14 cellular contexts compared by ENCODE assay signal in the genomic region with DNA sequence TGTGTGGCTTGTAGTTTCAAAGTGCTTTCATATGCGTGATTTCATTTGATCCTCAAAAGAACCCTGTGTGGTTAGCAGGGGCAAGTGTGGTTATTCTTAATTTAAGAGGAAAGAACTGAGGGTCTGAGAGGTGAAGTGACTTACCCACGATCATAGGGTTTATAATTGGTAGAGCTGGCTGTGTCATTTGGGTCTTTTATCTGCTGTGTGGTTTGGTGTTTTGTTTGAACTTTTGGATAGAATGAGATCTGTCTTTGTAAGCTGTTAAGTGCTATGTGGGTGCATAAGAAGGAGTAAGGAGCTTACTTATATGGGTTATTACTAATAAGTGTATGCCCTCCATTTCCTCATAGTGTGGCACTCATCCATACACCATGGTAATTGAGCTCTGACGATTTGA.
A peak's percentile ranks its signal among the peaks of the same experiment; 100 is the strongest.
DNase-seq lines count a peak whose midpoint lies in the region; FAIRE-seq and TF ChIP-seq lines count a peak whose summit lies in the region.
"Had no signal": no experiment of that assay in that cellular context is flagged by ENCODE, and none has a peak within 500 bp of the region (broad histone marks: within the 10 kb centered on the region; RNA-seq: fewer than 3 reads in every experiment).

No MANE protein-coding gene starts in this region.

- intact Hi-C loops in esophagus muscularis mucosa (cut with DNase I): no loop called here

- H3K4me1 ChIP-seq in BLaER1 treated with 17β-estradiol and CSF1 and Interleukin-3, amounts not matched to agents 10 nM and 100 nM: peaks cover 0 to 65% (median 34%) of the 10 kb centered on the region in 10 experiments; a peak in 17 of 20 replicates
- H3K4me1 ChIP-seq in esophagus muscularis mucosa: peaks cover 77 to 100% (median 87%) of the 10 kb centered on the region in 4 donors
- peaks cover 37% of the 10 kb centered on the region for H3K4me1 ChIP-seq in rectal smooth muscle tissue (ENCODE audit: control insufficient read depth, insufficient read depth, low read length)

- H3K27ac Mint-ChIP-seq in HFFc6: peak overlapping the region; percentile 96
- no peak overlapping the region for H3K27ac Mint-ChIP-seq in activated naive CD8-positive, alpha-beta T cell treated with anti-CD3 and anti-CD28 coated beads for 36 hours
- H3K27ac Mint-ChIP-seq: CD4-positive, CD25-positive, alpha-beta regulatory T cell; IgD-negative memory B cell had no signal

- H3K36me3 Mint-ChIP-seq in HFFc6 (ENCODE audit: low read depth): peaks cover 5% of the 10 kb centered on the region; the same call in 1 of the 2 replicates
- H3K36me3 Mint-ChIP-seq in activated naive CD8-positive, alpha-beta T cell treated with anti-CD3 and anti-CD28 coated beads for 36 hours: no peaks in the 10 kb centered on the region
- H3K36me3 Mint-ChIP-seq: CD4-positive, CD25-positive, alpha-beta regulatory T cell had no signal

- no peak for FAIRE-seq in RCC 7860 (lab: Jason Lieb, UNC)

- no peaks in the 10 kb centered on the region for H4K20me1 ChIP-seq in BLaER1 treated with 17β-estradiol and CSF1 and Interleukin-3, amounts not matched to agents 10 nM and 100 nM

- H3K36me3 ChIP-seq in BLaER1 treated with 17β-estradiol and CSF1 and Interleukin-3, amounts not matched to agents 10 nM and 100 nM: no peaks in the 10 kb centered on the region
- H3K36me3 ChIP-seq in esophagus muscularis mucosa (no peaks in the 10 kb centered on the region), rectal smooth muscle tissue (ENCODE audit: control insufficient read depth, insufficient read depth, low read length) (no peaks in the 10 kb centered on the region)

- H3K27me3 Mint-ChIP-seq in HFFc6 (ENCODE audit: insufficient read depth): peaks cover 3% of the 10 kb centered on the region
- no peaks in the 10 kb centered on the region for H3K27me3 Mint-ChIP-seq in activated naive CD8-positive, alpha-beta T cell treated with anti-CD3 and anti-CD28 coated beads for 36 hours
- H3K27me3 Mint-ChIP-seq: CD4-positive, CD25-positive, alpha-beta regulatory T cell had no signal

- TF ChIP-seq CTCF in HFFc6 (IDR thresholded peaks at IDR 0.05) (no peak), esophagus muscularis mucosa (IDR thresholded peaks at IDR 0.05) (no peak)

- peak overlapping the region in 7 of 11 experiments; percentile 15 to 59 (median 51); a peak in 8 of 22 replicates for H3K4me2 ChIP-seq in BLaER1 treated with 17β-estradiol and CSF1 and Interleukin-3, amounts not matched to agents 10 nM and 100 nM

- no peak overlapping the region for H3K9ac ChIP-seq in BLaER1 treated with 17β-estradiol and CSF1 and Interleukin-3, amounts not matched to agents 10 nM and 100 nM
- H3K9ac ChIP-seq in rectal smooth muscle tissue (ENCODE audit: low read length): no peak overlapping the region

- no peak overlapping the region for H3K4me3 ChIP-seq in BLaER1 treated with 17β-estradiol and CSF1 and Interleukin-3, amounts not matched to agents 10 nM and 100 nM
- no peak overlapping the region for H3K4me3 ChIP-seq in esophagus muscularis mucosa
- H3K4me3 ChIP-seq in rectal smooth muscle tissue (ENCODE audit: low read length): no peak overlapping the region

- no peak overlapping the region for H3K27ac ChIP-seq in BLaER1 treated with 17β-estradiol and CSF1 and Interleukin-3, amounts not matched to agents 10 nM and 100 nM
- H3K27ac ChIP-seq in esophagus muscularis mucosa (replicated peaks in 1 of 4) (peak overlapping the region; percentile 76 to 86 (median 84)), rectal smooth muscle tissue (ENCODE audit: low read depth, low read length) (peak overlapping the region; percentile 87)

- TF ChIP-seq POLR2A in esophagus muscularis mucosa (IDR thresholded peaks at IDR 0.05; ENCODE audit: low read depth): no peak

- DNase-seq in HFFc6: no peak
- no peak for DNase-seq in esophagus muscularis mucosa (ENCODE audit: extremely low spot score)
- no peak for DNase-seq in putamen (ENCODE audit: low spot score)
- DNase-seq in activated naive CD8-positive, alpha-beta T cell treated with anti-CD3 and anti-CD28 coated beads for 36 hours: no peak
- no peak for DNase-seq in RCC 7860 (ENCODE audit: low spot score)
- DNase-seq: AML-193; CD4-positive, CD25-positive, alpha-beta regulatory T cell; H9; NCI-H1105; NCI-H1694; NCI-H524 had no signal

- H3K4me1 Mint-ChIP-seq in HFFc6 (ENCODE audit: low read depth): peaks cover 58% of the 10 kb centered on the region
- H3K4me1 Mint-ChIP-seq in activated naive CD8-positive, alpha-beta T cell treated with anti-CD3 and anti-CD28 coated beads for 36 hours: no peaks in the 10 kb centered on the region
- H3K4me1 Mint-ChIP-seq: CD4-positive, CD25-positive, alpha-beta regulatory T cell had no signal

- H3K4me3 Mint-ChIP-seq in HFFc6: no peak overlapping the region
- no peak overlapping the region for H3K4me3 Mint-ChIP-seq in activated naive CD8-positive, alpha-beta T cell treated with anti-CD3 and anti-CD28 coated beads for 36 hours
- H3K4me3 Mint-ChIP-seq: CD4-positive, CD25-positive, alpha-beta regulatory T cell; H9; IgD-negative memory B cell had no signal

- TF ChIP-seq EP300 in esophagus muscularis mucosa (IDR thresholded peaks at IDR 0.05): no peak

- no peaks in the 10 kb centered on the region for H3K9me3 Mint-ChIP-seq in HFFc6
- no peaks in the 10 kb centered on the region for H3K9me3 Mint-ChIP-seq in activated naive CD8-positive, alpha-beta T cell treated with anti-CD3 and anti-CD28 coated beads for 36 hours
- H3K9me3 Mint-ChIP-seq: CD4-positive, CD25-positive, alpha-beta regulatory T cell; H9; IgD-negative memory B cell had no signal

- H3K9me3 ChIP-seq in BLaER1 treated with 17β-estradiol and CSF1 and Interleukin-3, amounts not matched to agents 10 nM and 100 nM (replicated peaks in 1 of 11): no peaks in the 10 kb centered on the region
- no peaks in the 10 kb centered on the region for H3K9me3 ChIP-seq in esophagus muscularis mucosa

- 90% methylated on average over 3 of the region's 3 CpGs for WGBS in esophagus muscularis mucosa

- no peaks in the 10 kb centered on the region for H3K27me3 ChIP-seq in BLaER1 treated with 17β-estradiol and CSF1 and Interleukin-3, amounts not matched to agents 10 nM and 100 nM
- H3K27me3 ChIP-seq in esophagus muscularis mucosa: no peaks in the 10 kb centered on the region
- no peaks in the 10 kb centered on the region for H3K27me3 ChIP-seq in rectal smooth muscle tissue (ENCODE audit: control insufficient read depth, insufficient read depth, low read length)

Comparison
In these comparisons a context has a peak if more than half of its experiments do, and no peak if none do; other contexts are left out.
1. H3K27ac ChIP-seq: peak in esophagus muscularis mucosa (4 of 4) and rectal smooth muscle tissue (single experiment); none in BLaER1 treated with 17β-estradiol and CSF1 and Interleukin-3, amounts not matched to agents 10 nM and 100 nM (0 of 11).